ENCODE assay signal across 26 cellular contexts in genomic region chr20:41393705-41394066, GRCh38. TPM values are rescaled to one million over a fixed set of nuclear protein-coding genes. Genes with fewer than 3 reads are reported as not detected.
DNase-seq lines count a peak whose midpoint lies in the region; ATAC-seq and TF ChIP-seq lines count a peak whose summit lies in the region.
"Had no signal": no experiment of that assay in that cellular context is flagged by ENCODE, and none has a peak within 500 bp of the region (broad histone marks: within the 10 kb centered on the region; RNA-seq: fewer than 3 reads in every experiment).

No MANE protein-coding gene starts in this region.

- H3K36me3 ChIP-seq in sigmoid colon, result no peaks in the 10 kb centered on the region
- H3K36me3 ChIP-seq: uterus had no signal

- H3K4me1 Mint-ChIP-seq in activated naive CD4-positive, alpha-beta T cell treated with anti-CD3 and anti-CD28 coated beads, Interleukin-2, amount 10 ng/mL, durations not matched to agents 7 days and 5 days, result no peaks in the 10 kb centered on the region
- no peaks in the 10 kb centered on the region for H3K4me1 Mint-ChIP-seq in activated naive CD4-positive, alpha-beta T cell treated with anti-CD3 and anti-CD28 coated beads for 36 hours (ENCODE audit: low read depth)
- H3K4me1 Mint-ChIP-seq in T-cell, result no peaks in the 10 kb centered on the region
- H3K4me1 Mint-ChIP-seq in activated naive CD8-positive, alpha-beta T cell treated with anti-CD3 and anti-CD28 coated beads, Interleukin-2, amount 50 U/mL, for 24 hours, result no peaks in the 10 kb centered on the region
- H3K4me1 Mint-ChIP-seq: naive thymus-derived CD8-positive, alpha-beta T cell had no signal

- peaks cover 0 to 36% (median 11%) of the 10 kb centered on the region in 4 donors for H3K4me1 ChIP-seq in sigmoid colon
- H3K4me1 ChIP-seq: A549, parathyroid adenoma, uterus had no signal

- H3K4me3 ChIP-seq in sigmoid colon, result no peak overlapping the region
- H3K4me3 ChIP-seq: A549, uterus had no signal

- no peak for DNase-seq in activated naive CD4-positive, alpha-beta T cell treated with anti-CD3 and anti-CD28 coated beads, Interleukin-2, amount 10 ng/mL, durations not matched to agents 7 days and 5 days
- DNase-seq in activated naive CD4-positive, alpha-beta T cell treated with anti-CD3 and anti-CD28 coated beads for 36 hours, result no peak
- DNase-seq in middle frontal gyrus (ENCODE audit: extremely low spot score, low spot score) (peak; percentile 40), sigmoid colon (no peak), T-cell (no peak), COLO829 (ENCODE audit: low spot score) (no peak)
- no peak for DNase-seq in activated naive CD8-positive, alpha-beta T cell treated with anti-CD3 and anti-CD28 coated beads, Interleukin-2, amount 50 U/mL, for 24 hours
- DNase-seq: activated CD4-positive, alpha-beta T cell treated with anti-CD3 and anti-CD28 coated beads, Interleukin-2, amount 50 U/mL, for 4 hours; activated CD4-positive, CD25-positive, alpha-beta regulatory T cell; DMS79 treated with DMSO at 0.1 percent for 48 hours; glutamatergic neuron; GOT3; kidney glomerular epithelial cell; MV-4-11; naive thymus-derived CD8-positive, alpha-beta T cell; NCI-H187 treated with DMSO at 0.1 percent for 48 hours; NCI-H345; NCI-H82 had no signal

- H3K27ac ChIP-seq in angular gyrus (ENCODE audit: low read depth, low read length) (peak overlapping the region; percentile 80), sigmoid colon (peak overlapping the region in 3 of 4 donors; percentile 26 to 66 (median 41))
- H3K27ac ChIP-seq: A549, epithelial cell of prostate, parathyroid adenoma had no signal

- no peak overlapping the region for H3K4me3 Mint-ChIP-seq in activated naive CD4-positive, alpha-beta T cell treated with anti-CD3 and anti-CD28 coated beads, Interleukin-2, amount 10 ng/mL, durations not matched to agents 7 days and 5 days
- no peak overlapping the region for H3K4me3 Mint-ChIP-seq in activated naive CD4-positive, alpha-beta T cell treated with anti-CD3 and anti-CD28 coated beads for 36 hours
- no peak overlapping the region for H3K4me3 Mint-ChIP-seq in T-cell
- no peak overlapping the region for H3K4me3 Mint-ChIP-seq in activated naive CD8-positive, alpha-beta T cell treated with anti-CD3 and anti-CD28 coated beads, Interleukin-2, amount 50 U/mL, for 24 hours
- H3K4me3 Mint-ChIP-seq: naive thymus-derived CD8-positive, alpha-beta T cell had no signal

- no peak for TF ChIP-seq CTCF in sigmoid colon (IDR thresholded peaks at IDR 0.05)

- no peaks in the 10 kb centered on the region for H3K9me3 Mint-ChIP-seq in activated naive CD4-positive, alpha-beta T cell treated with anti-CD3 and anti-CD28 coated beads, Interleukin-2, amount 10 ng/mL, durations not matched to agents 7 days and 5 days
- H3K9me3 Mint-ChIP-seq in activated naive CD4-positive, alpha-beta T cell treated with anti-CD3 and anti-CD28 coated beads for 36 hours, result no peaks in the 10 kb centered on the region
- H3K9me3 Mint-ChIP-seq in T-cell, result no peaks in the 10 kb centered on the region
- H3K9me3 Mint-ChIP-seq in activated naive CD8-positive, alpha-beta T cell treated with anti-CD3 and anti-CD28 coated beads, Interleukin-2, amount 50 U/mL, for 24 hours, result no peaks in the 10 kb centered on the region
- H3K9me3 Mint-ChIP-seq: activated naive CD4-positive, alpha-beta T cell treated with anti-CD3 and anti-CD28 coated beads, Interleukin-2, amount 50 U/mL, for 72 hours; naive thymus-derived CD8-positive, alpha-beta T cell had no signal

- WGBS in sigmoid colon, 2 donors, result 84 to 90% methylated on average over 3 of the region's 3 CpGs

- CTCF ChIA-PET in activated naive CD4-positive, alpha-beta T cell treated with anti-CD3 and anti-CD28 coated beads, Interleukin-2, amount 10 ng/mL, durations not matched to agents 7 days and 5 days (lab: Charles Lee), result no interaction called here
- CTCF ChIA-PET in activated naive CD4-positive, alpha-beta T cell treated with anti-CD3 and anti-CD28 coated beads for 36 hours (lab: Charles Lee), result no interaction called here
- CTCF ChIA-PET in T-cell (lab: Charles Lee), result no interaction called here

- no peak for TF ChIP-seq EP300 in sigmoid colon (IDR thresholded peaks at IDR 0.05)

- no peaks in the 10 kb centered on the region for H3K36me3 Mint-ChIP-seq in activated naive CD4-positive, alpha-beta T cell treated with anti-CD3 and anti-CD28 coated beads, Interleukin-2, amount 10 ng/mL, durations not matched to agents 7 days and 5 days
- H3K36me3 Mint-ChIP-seq in activated naive CD4-positive, alpha-beta T cell treated with anti-CD3 and anti-CD28 coated beads for 36 hours (ENCODE audit: low read depth), result no peaks in the 10 kb centered on the region
- no peaks in the 10 kb centered on the region for H3K36me3 Mint-ChIP-seq in T-cell
- H3K36me3 Mint-ChIP-seq in activated naive CD8-positive, alpha-beta T cell treated with anti-CD3 and anti-CD28 coated beads, Interleukin-2, amount 50 U/mL, for 24 hours (ENCODE audit: low read depth), result no peaks in the 10 kb centered on the region
- H3K36me3 Mint-ChIP-seq: activated naive CD4-positive, alpha-beta T cell treated with anti-CD3 and anti-CD28 coated beads, Interleukin-2, amount 50 U/mL, for 72 hours; naive thymus-derived CD8-positive, alpha-beta T cell had no signal

- peaks cover 0 to 4% (median 0%) of the 10 kb centered on the region in 3 donors for H3K27me3 ChIP-seq in sigmoid colon
- H3K27me3 ChIP-seq: uterus had no signal

- POLR2A ChIA-PET in T-cell (lab: Charles Lee), result no interaction called here

- H3K9me3 ChIP-seq in sigmoid colon, result no peaks in the 10 kb centered on the region
- H3K9me3 ChIP-seq: A549, uterus had no signal

- no peak for ATAC-seq in T-cell (replicated peaks in 1 of 4)
- no peak for ATAC-seq in activated naive CD8-positive, alpha-beta T cell treated with anti-CD3 and anti-CD28 coated beads, Interleukin-2, amount 50 U/mL, for 24 hours
- ATAC-seq: naive thymus-derived CD8-positive, alpha-beta T cell had no signal

- H3K27me3 Mint-ChIP-seq in activated naive CD4-positive, alpha-beta T cell treated with anti-CD3 and anti-CD28 coated beads, Interleukin-2, amount 10 ng/mL, durations not matched to agents 7 days and 5 days, result peaks cover 5% of the 10 kb centered on the region
- no peaks in the 10 kb centered on the region for H3K27me3 Mint-ChIP-seq in activated naive CD4-positive, alpha-beta T cell treated with anti-CD3 and anti-CD28 coated beads for 36 hours (ENCODE audit: low read depth)
- H3K27me3 Mint-ChIP-seq in T-cell, result no peaks in the 10 kb centered on the region
- H3K27me3 Mint-ChIP-seq in activated naive CD8-positive, alpha-beta T cell treated with anti-CD3 and anti-CD28 coated beads, Interleukin-2, amount 50 U/mL, for 24 hours, result no peaks in the 10 kb centered on the region

- peak overlapping the region; percentile 45 for H3K27ac Mint-ChIP-seq in activated naive CD4-positive, alpha-beta T cell treated with anti-CD3 and anti-CD28 coated beads, Interleukin-2, amount 10 ng/mL, durations not matched to agents 7 days and 5 days
- no peak overlapping the region for H3K27ac Mint-ChIP-seq in activated naive CD4-positive, alpha-beta T cell treated with anti-CD3 and anti-CD28 coated beads for 36 hours
- H3K27ac Mint-ChIP-seq in T-cell, result no peak overlapping the region
- no peak overlapping the region for H3K27ac Mint-ChIP-seq in activated naive CD8-positive, alpha-beta T cell treated with anti-CD3 and anti-CD28 coated beads, Interleukin-2, amount 50 U/mL, for 24 hours
- H3K27ac Mint-ChIP-seq: naive thymus-derived CD8-positive, alpha-beta T cell had no signal

- intact Hi-C loops in activated naive CD4-positive, alpha-beta T cell treated with anti-CD3 and anti-CD28 coated beads for 36 hours (cut with micrococcal nuclease), result no loop called here
- intact Hi-C loops in sigmoid colon (cut with DNase I), result no loop called here

- no peak for TF ChIP-seq POLR2A in sigmoid colon (IDR thresholded peaks at IDR 0.05)

RNA-seq across cellular contexts. Expression of gene EMILIN3, which starts 27.1 kb away (rescaled TPM):
- not detected for total RNA-seq in activated naive CD4-positive, alpha-beta T cell treated with anti-CD3 and anti-CD28 coated beads for 36 hours
- 1 to 10 TPM in 3 of 4 donors, under 1 TPM in 1; 0.66 to 4.3 (median 3.2) TPM for total RNA-seq in sigmoid colon
- 1 to 10 TPM in 1 of 3 donors, not detected in 2; 1.0 TPM for polyA plus RNA-seq in sigmoid colon
- total RNA-seq in T-cell, result not detected
- total RNA-seq: HT1080; naive thymus-derived CD8-positive, alpha-beta T cell; OCI-LY7 had no signal

RNA-seq across cellular contexts. Expression of gene LPIN3, which starts 53.1 kb away (rescaled TPM):
- total RNA-seq in activated naive CD4-positive, alpha-beta T cell treated with anti-CD3 and anti-CD28 coated beads for 36 hours, result 1 to 10 TPM in 1 of 2 experiments, under 1 TPM in 1; 0.84 to 1.0 TPM
- total RNA-seq in sigmoid colon (10 to 100 TPM in 3 of 4 donors, 1 to 10 TPM in 1; 6.8 to 32.1 (median 15.8) TPM), T-cell (under 1 TPM; 0.16 to 0.80 (median 0.46) TPM)
- 10 to 100 TPM in 1 of 3 donors, 1 to 10 TPM in 2; 6.7 to 50.9 (median 7.2) TPM for polyA plus RNA-seq in sigmoid colon
